Comparison of ENCODE assay signal across 14 cellular contexts in the genomic region with DNA sequence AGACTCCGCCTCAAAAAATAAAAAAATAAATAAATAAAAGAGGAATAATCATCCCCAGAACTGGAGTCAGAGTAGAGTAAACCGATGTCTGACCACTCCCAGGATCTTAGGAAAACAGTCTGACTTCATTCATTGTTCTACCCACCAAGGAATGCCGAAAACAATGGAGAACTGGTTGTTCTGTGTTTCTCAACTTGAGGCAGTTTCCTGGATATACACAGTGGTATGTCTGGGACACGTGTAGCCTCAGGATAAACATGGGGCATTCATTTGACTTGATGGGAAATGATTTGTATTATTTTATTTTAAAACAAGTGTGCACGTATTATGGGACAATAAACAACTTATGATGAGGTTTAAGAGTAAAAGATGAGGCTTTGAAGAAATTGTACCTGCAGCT. TPM values are rescaled to one million over a fixed set of nuclear protein-coding genes. Genes with fewer than 3 reads are reported as not detected.
A peak's percentile ranks its signal among the peaks of the same experiment; 100 is the strongest.
DNase-seq lines count a peak whose midpoint lies in the region; ATAC-seq and TF ChIP-seq lines count a peak whose summit lies in the region.
"Had no signal": no experiment of that assay in that cellular context is flagged by ENCODE, and none has a peak within 500 bp of the region (broad histone marks: within the 10 kb centered on the region; RNA-seq: fewer than 3 reads in every experiment).

No MANE protein-coding gene starts in this region.

- no peak overlapping the region for H3K4me3 Mint-ChIP-seq in activated naive CD8-positive, alpha-beta T cell treated with anti-CD3 and anti-CD28 coated beads, Interleukin-2, amount 50 U/mL, for 24 hours
- H3K4me3 Mint-ChIP-seq: CD4-positive, alpha-beta memory T cell; HFFc6 had no signal

- H3K9me3 Mint-ChIP-seq in activated naive CD8-positive, alpha-beta T cell treated with anti-CD3 and anti-CD28 coated beads, Interleukin-2, amount 50 U/mL, for 24 hours = no peaks in the 10 kb centered on the region

- no peak overlapping the region for H3K4me2 ChIP-seq in mammary epithelial cell (ENCODE audit: insufficient read depth, low read depth, low read length)
- H3K4me2 ChIP-seq: A549 had no signal

- no peaks in the 10 kb centered on the region for H4K20me1 ChIP-seq in mammary epithelial cell (ENCODE audit: insufficient read depth, low read length)

- H3K4me3 ChIP-seq in mammary epithelial cell (replicated peaks in 1 of 3; ENCODE audit: insufficient read depth in 1 of 3, low read depth in 2 of 3, low read length in 3 of 3) = no peak overlapping the region
- no peak overlapping the region for H3K4me3 ChIP-seq in cardiac fibroblast (replicated peaks in 1 of 2; ENCODE audit: low read depth in 2 of 2, low read length in 2 of 2)
- H3K4me3 ChIP-seq: A549, GM12878 had no signal

- peaks cover 13% of the 10 kb centered on the region for H3K4me1 Mint-ChIP-seq in activated naive CD8-positive, alpha-beta T cell treated with anti-CD3 and anti-CD28 coated beads, Interleukin-2, amount 50 U/mL, for 24 hours

- CTCF ChIA-PET in mammary epithelial cell (lab: Charles Lee; ENCODE audit: low non-redundant PET) = no interaction called here

- no TSS peak for BruUV-seq in mammary epithelial cell (replicated peaks; lab: Mats Ljungman, UMichigan)

- H3K4me1 ChIP-seq in mammary epithelial cell (ENCODE audit: insufficient read depth, low read length) = peaks cover 27% of the 10 kb centered on the region
- H3K4me1 ChIP-seq: BE2C had no signal

- DNase-seq in mammary epithelial cell (peak; percentile 49), cardiac fibroblast (ENCODE audit: low read depth in 2 of 2) (peak; percentile 10 to 94), pulmonary artery endothelial cell (ENCODE audit: low read depth, low spot score) (peak; percentile 62), NCI-H748 (lab: John Stamatoyannopoulos, UW; ENCODE audit: unreplicated experiment) (no peak)
- DNase-seq in activated naive CD8-positive, alpha-beta T cell treated with anti-CD3 and anti-CD28 coated beads, Interleukin-2, amount 50 U/mL, for 24 hours = no peak
- DNase-seq: BE2C; CD4-positive, alpha-beta memory T cell; DMS79; HCEC 1CT; HFFc6 had no signal

- H3K79me2 ChIP-seq in mammary epithelial cell (ENCODE audit: insufficient read depth, low read length) = no peaks in the 10 kb centered on the region

- peaks cover 7% of the 10 kb centered on the region for H3K27me3 Mint-ChIP-seq in activated naive CD8-positive, alpha-beta T cell treated with anti-CD3 and anti-CD28 coated beads, Interleukin-2, amount 50 U/mL, for 24 hours

- no peaks in the 10 kb centered on the region for H3K36me3 Mint-ChIP-seq in activated naive CD8-positive, alpha-beta T cell treated with anti-CD3 and anti-CD28 coated beads, Interleukin-2, amount 50 U/mL, for 24 hours (ENCODE audit: low read depth)
- H3K36me3 Mint-ChIP-seq: CD4-positive, alpha-beta memory T cell had no signal

- TF ChIP-seq CTCF in mammary epithelial cell (conservative IDR thresholded peaks at IDR 0.05 in 1 of 2, IDR thresholded peaks at IDR 0.05 in 1 of 2; ENCODE audit: extremely low read depth in 1 of 2, insufficient read depth in 1 of 2, low read depth in 1 of 2, low read length in 2 of 2) (no peak), cardiac fibroblast (IDR thresholded peaks at IDR 0.05; ENCODE audit: low read depth, low read length) (no peak)

- no peak overlapping the region for H3K27ac ChIP-seq in mammary epithelial cell (ENCODE audit: insufficient read depth, low read depth, low read length)
- H3K27ac ChIP-seq: A549, C4-2B had no signal

- dilution Hi-C loops in mammary epithelial cell (cut with HindIII; ENCODE audit: low sequenced_read_pairs) = no loop called here

- no peak overlapping the region for H2AFZ ChIP-seq in mammary epithelial cell (ENCODE audit: low read depth, low read length)

- intact Hi-C loops in mammary epithelial cell (cut with micrococcal nuclease) = no loop called here

- H3K9ac ChIP-seq in mammary epithelial cell (ENCODE audit: insufficient read depth, low read length) = no peak overlapping the region

- H3K9me3 ChIP-seq in mammary epithelial cell (replicated peaks; ENCODE audit: insufficient read depth, low read length) = no peaks in the 10 kb centered on the region
- H3K9me3 ChIP-seq: BE2C had no signal

- H3K36me3 ChIP-seq in mammary epithelial cell (ENCODE audit: insufficient read depth, low read length) = no peaks in the 10 kb centered on the region
- H3K36me3 ChIP-seq: BE2C had no signal

- H3K27me3 ChIP-seq in mammary epithelial cell (ENCODE audit: insufficient read depth, low read length) = no peaks in the 10 kb centered on the region
- H3K27me3 ChIP-seq: BE2C had no signal

- no peak overlapping the region for H3K27ac Mint-ChIP-seq in activated naive CD8-positive, alpha-beta T cell treated with anti-CD3 and anti-CD28 coated beads, Interleukin-2, amount 50 U/mL, for 24 hours
- H3K27ac Mint-ChIP-seq: CD4-positive, alpha-beta memory T cell; HFFc6 had no signal

- in situ Hi-C loops in mammary epithelial cell (cut with MboI; ENCODE audit: low sequenced_read_pairs in 2 of 2) = no loop called here

- WGBS in mammary epithelial cell (ENCODE audit: low coverage, missing lambda C conversion rate) = 58% methylated on average over 5 of the region's 5 CpGs

- ATAC-seq in esophagus mucosa = peak; percentile 53
- ATAC-seq in activated naive CD8-positive, alpha-beta T cell treated with anti-CD3 and anti-CD28 coated beads, Interleukin-2, amount 50 U/mL, for 24 hours = no peak
- ATAC-seq: A549, GM12878 had no signal

RNA-seq across cellular contexts. Expression of a gene that starts 32.8 kb away (rescaled TPM):
- 100 to 1,000 TPM in 1 of 2 donors, 10 to 100 TPM in 1; 87.0 to 191 TPM for total RNA-seq in mammary epithelial cell
- polyA plus RNA-seq in mammary epithelial cell = 64.4 TPM
- 224 TPM for polyA minus RNA-seq in mammary epithelial cell
- 102 TPM for total RNA-seq in esophagus mucosa
- 78.7 and 116 TPM in 2 replicates for total RNA-seq in pulmonary artery endothelial cell

RNA-seq across cellular contexts. Expression of a gene that starts 49.0 kb away (rescaled TPM):
- total RNA-seq in mammary epithelial cell (10 to 100 TPM; 15.2 to 28.0 TPM), esophagus mucosa (20.8 TPM), pulmonary artery endothelial cell (12.7 and 18.1 TPM in 2 replicates)
- 13.5 TPM for polyA plus RNA-seq in mammary epithelial cell
- polyA minus RNA-seq in mammary epithelial cell = 29.0 TPM

Comparison
In these comparisons a context has a peak if more than half of its experiments do, and no peak if none do; other contexts are left out.
1. DNase-seq: peak in mammary epithelial cell (single experiment), cardiac fibroblast (2 of 2) and pulmonary artery endothelial cell (single experiment); none in activated naive CD8-positive, alpha-beta T cell treated with anti-CD3 and anti-CD28 coated beads, Interleukin-2, amount 50 U/mL, for 24 hours (single experiment) and NCI-H748 (single experiment).